9 cellular contexts compared by ENCODE assay signal in genomic region chr14:92041203-92041602, GRCh38. TPM values are rescaled to one million over a fixed set of nuclear protein-coding genes. Genes with fewer than 3 reads are reported as not detected.
DNase-seq lines count a peak whose midpoint lies in the region; ATAC-seq and TF ChIP-seq lines count a peak whose summit lies in the region.
"Had no signal": no experiment of that assay in that cellular context is flagged by ENCODE, and none has a peak within 500 bp of the region (broad histone marks: within the 10 kb centered on the region; RNA-seq: fewer than 3 reads in every experiment).

No MANE protein-coding gene starts in this region.

- peaks cover 22 to 49% (median 43%) of the 10 kb centered on the region in 3 donors for H3K4me1 Mint-ChIP-seq in naive B cell

- H3K9ac ChIP-seq in BLaER1 treated with 17β-estradiol and CSF1 and Interleukin-3, amounts not matched to agents 10 nM and 100 nM = peak overlapping the region in 10 of 11 experiments; percentile 91 to 98 (median 94); a peak in 10 of 22 replicates
- H3K9ac ChIP-seq in HUES6 (ENCODE audit: low read length) = peak overlapping the region; percentile 26

- peaks cover 12 to 33% (median 21%) of the 10 kb centered on the region in 11 experiments; a peak in 20 of 22 replicates for H3K36me3 ChIP-seq in BLaER1 treated with 17β-estradiol and CSF1 and Interleukin-3, amounts not matched to agents 10 nM and 100 nM
- H3K36me3 ChIP-seq in HUES6 (ENCODE audit: control insufficient read depth, insufficient read depth, low read length) (no peaks in the 10 kb centered on the region; the same call in 1 of the 2 replicates), body of pancreas (replicated peaks in 1 of 2; ENCODE audit: insufficient read depth in 1 of 2, low read depth in 2 of 2) (no peaks in the 10 kb centered on the region)

- no peak for TF ChIP-seq CTCF in body of pancreas (IDR thresholded peaks at IDR 0.05)

- peak overlapping the region in 8 of 10 experiments; percentile 78 to 96 (median 85); a peak in 11 of 20 replicates for H3K4me3 ChIP-seq in BLaER1 treated with 17β-estradiol and CSF1 and Interleukin-3, amounts not matched to agents 10 nM and 100 nM
- peak overlapping the region; percentile 87 for H3K4me3 ChIP-seq in HUES6 (ENCODE audit: low read depth, low read length)
- H3K4me3 ChIP-seq in body of pancreas = peak overlapping the region in 1 of 2 donors; percentile 55

- H3K27ac ChIP-seq in BLaER1 treated with 17β-estradiol and CSF1 and Interleukin-3, amounts not matched to agents 10 nM and 100 nM = peak overlapping the region in 2 of 11 experiments; percentile 95; a peak in 2 of 22 replicates
- H3K27ac ChIP-seq in HUES6 (ENCODE audit: low read depth, low read length) (peak overlapping the region; percentile 94; the same call in 1 of the 2 replicates), body of pancreas (peak overlapping the region; percentile 72 to 96 (median 90))

- DNase-seq in body of pancreas (peak; percentile 22 to 50 (median 31)), naive B cell (no peak), NCI-H524 (lab: John Stamatoyannopoulos, UW) (no peak), NCI-H187 (lab: John Stamatoyannopoulos, UW) (no peak)
- DNase-seq: activated effector memory CD4-positive, alpha-beta T cell treated with anti-CD3 and anti-CD28 coated beads, Interleukin-2, amount 50 U/mL, for 16 hours had no signal

- no peak for TF ChIP-seq POLR2A in body of pancreas (IDR thresholded peaks at IDR 0.05)

- peaks cover 5 to 6% of the 10 kb centered on the region in 2 donors for H3K36me3 Mint-ChIP-seq in naive B cell

- no peaks in the 10 kb centered on the region for H3K27me3 ChIP-seq in BLaER1 treated with 17β-estradiol and CSF1 and Interleukin-3, amounts not matched to agents 10 nM and 100 nM
- H3K27me3 ChIP-seq in HUES6 (ENCODE audit: control insufficient read depth, insufficient read depth, low read length) (no peaks in the 10 kb centered on the region), body of pancreas (no peaks in the 10 kb centered on the region)

- H3K27ac Mint-ChIP-seq in naive B cell = no peak overlapping the region

- peak overlapping the region in 5 of 8 donors; percentile 91 to 98 (median 97) for H3K4me3 Mint-ChIP-seq in naive B cell

- H3K4me2 ChIP-seq in BLaER1 treated with 17β-estradiol and CSF1 and Interleukin-3, amounts not matched to agents 10 nM and 100 nM = peak overlapping the region; percentile 83 to 100 (median 90)

- peaks cover 25 to 37% (median 32%) of the 10 kb centered on the region in 10 experiments for H3K4me1 ChIP-seq in BLaER1 treated with 17β-estradiol and CSF1 and Interleukin-3, amounts not matched to agents 10 nM and 100 nM
- H3K4me1 ChIP-seq in HUES6 (ENCODE audit: control insufficient read depth, insufficient read depth, low read length) = peaks cover 14% of the 10 kb centered on the region
- H3K4me1 ChIP-seq in body of pancreas = peaks cover 30% of the 10 kb centered on the region

- 26 to 27% methylated on average over 10 of the region's 10 CpGs for WGBS in body of pancreas, 2 donors

- ATAC-seq in body of pancreas (no peak), naive B cell (ENCODE audit: low read depth in 2 of 2) (no peak), HG02870 (IDR thresholded peaks at IDR 0.05; ENCODE audit: unreplicated experiment) (no peak), GM19351 (IDR thresholded peaks at IDR 0.05; ENCODE audit: unreplicated experiment) (no peak)

- H4K20me1 ChIP-seq in BLaER1 treated with 17β-estradiol and CSF1 and Interleukin-3, amounts not matched to agents 10 nM and 100 nM = peaks cover 13 to 33% (median 27%) of the 10 kb centered on the region in 11 experiments; a peak in 20 of 22 replicates

- H3K9me3 Mint-ChIP-seq in naive B cell = no peaks in the 10 kb centered on the region

- H3K9me3 ChIP-seq in BLaER1 treated with 17β-estradiol and CSF1 and Interleukin-3, amounts not matched to agents 10 nM and 100 nM (replicated peaks in 1 of 11) = peaks cover 16 to 25% (median 20%) of the 10 kb centered on the region in 11 experiments
- 0 out of 2 replicates have a peak, but pooled peaks cover 6% of the 10 kb centered on the region for H3K9me3 ChIP-seq in HUES6 (ENCODE audit: control insufficient read depth, insufficient read depth, low read depth, low read length)
- H3K9me3 ChIP-seq in body of pancreas = no peaks in the 10 kb centered on the region

- intact Hi-C loops in body of pancreas (cut with DNase I) = no loop called here

- H3K27me3 Mint-ChIP-seq in naive B cell = no peaks in the 10 kb centered on the region

RNA-seq across cellular contexts. Expression of gene TRIP11, which starts 1.3 kb away (rescaled TPM):
- total RNA-seq in body of pancreas = 10 to 100 TPM; 25.2 to 33.6 TPM
- polyA plus RNA-seq in naive B cell (ENCODE audit: low read depth in 6 of 6) = 10 to 100 TPM; 32.2 to 86.1 (median 51.7) TPM

Comparison
In these comparisons a context has a peak if more than half of its experiments do, and no peak if none do; other contexts are left out.
1. DNase-seq: peak in body of pancreas (4 of 4); none in naive B cell (single experiment), NCI-H524 (0 of 2) and NCI-H187 (0 of 2).